Comparison of ENCODE assay signal across 1 cellular context in the genomic region with DNA sequence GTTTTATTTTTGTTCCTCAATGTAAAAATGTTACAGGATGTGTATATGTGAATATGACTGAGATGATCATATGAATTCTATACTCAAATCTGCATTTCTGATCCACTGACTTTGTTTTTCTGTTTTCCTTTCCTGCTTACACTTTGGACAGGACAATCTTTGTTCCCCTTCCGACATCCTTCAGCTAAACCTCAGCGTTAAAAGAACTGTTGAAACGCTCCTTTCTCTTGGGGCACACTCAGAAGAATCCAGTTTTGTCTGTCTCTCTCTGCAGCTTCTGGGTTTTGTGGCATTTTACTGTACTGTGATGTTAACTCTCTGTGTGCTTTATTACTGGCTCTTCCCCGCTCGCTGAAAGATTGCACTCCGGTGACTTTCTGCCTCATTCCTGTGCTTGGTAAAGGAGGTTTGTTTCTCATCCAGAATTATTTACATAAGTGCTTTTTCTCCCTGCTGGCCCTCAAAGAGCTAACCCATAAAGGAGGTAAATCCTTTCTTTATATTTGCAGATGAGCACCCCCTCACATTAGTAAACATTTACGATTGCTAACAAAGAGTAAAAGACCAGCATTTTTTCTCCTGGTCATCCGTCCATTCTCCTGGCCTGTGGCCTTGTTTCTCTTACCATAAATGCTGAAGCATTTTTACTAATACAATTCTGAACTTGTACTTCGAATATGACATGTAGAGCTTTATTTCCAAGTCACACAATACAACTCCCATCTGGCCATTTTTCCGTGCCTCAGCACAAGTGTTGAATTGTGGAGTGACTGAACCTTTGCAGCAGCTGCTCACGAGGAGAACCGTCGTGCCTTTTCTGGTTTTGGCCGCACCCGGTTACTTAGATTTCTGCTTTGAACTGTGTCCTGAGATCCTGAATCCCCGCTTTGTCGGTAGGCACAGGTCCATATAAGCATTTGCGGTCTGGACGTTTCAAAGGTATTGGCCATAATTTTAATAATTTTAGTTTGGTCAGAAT.
TF ChIP-seq lines count a peak whose summit lies in the region.

No MANE protein-coding gene starts in this region.

TF ChIP-seq in HepG2, 621 proteins besides CTCF, POLR2A, EP300 and RAD21 (continued from another document and continues in another):
- TF ChIP-seq ZNF142 (CRISPR knock-in tag; IDR thresholded peaks at IDR 0.05) (no peak), ZNF143 (CRISPR knock-in tag; IDR thresholded peaks at IDR 0.05) (no peak), THYN1 (CRISPR knock-in tag; IDR thresholded peaks at IDR 0.05; ENCODE audit: borderline replicate concordance, low read depth) (no peak), KAT8 (CRISPR knock-in tag; IDR thresholded peaks at IDR 0.05) (no peak; the same call in 1 of the 2 replicates), KLF13 (CRISPR knock-in tag; IDR thresholded peaks at IDR 0.05) (no peak), HOXD1 (CRISPR knock-in tag; IDR thresholded peaks at IDR 0.05) (peak; percentile 84; the same call in 1 of the 2 replicates), CCDC6 (CRISPR knock-in tag; IDR thresholded peaks at IDR 0.05) (peak; percentile 23; the same call in 1 of the 2 replicates), ZBTB37 (CRISPR knock-in tag; IDR thresholded peaks at IDR 0.05) (no peak), MED8 (CRISPR knock-in tag; IDR thresholded peaks at IDR 0.05; ENCODE audit: insufficient replicate concordance) (no peak), ZNF724P (CRISPR knock-in tag; IDR thresholded peaks at IDR 0.05; ENCODE audit: borderline replicate concordance) (no peak), ZNF569 (CRISPR knock-in tag; IDR thresholded peaks at IDR 0.05; ENCODE audit: borderline replicate concordance) (no peak), ZNF383 (CRISPR knock-in tag; IDR thresholded peaks at IDR 0.05; ENCODE audit: borderline replicate concordance) (no peak), SMC3 (IDR thresholded peaks at IDR 0.05; ENCODE audit: low read length) (no peak), ZSCAN21 (CRISPR knock-in tag; IDR thresholded peaks at IDR 0.05; ENCODE audit: borderline replicate concordance) (no peak), IKZF5 (CRISPR knock-in tag; IDR thresholded peaks at IDR 0.05) (peak; percentile 45; the same call in 1 of the 2 replicates), SKIL (CRISPR knock-in tag; IDR thresholded peaks at IDR 0.05; ENCODE audit: borderline replicate concordance) (no peak), SMARCE1 (IDR thresholded peaks at IDR 0.05; ENCODE audit: borderline replicate concordance) (no peak), ZNF703 (CRISPR knock-in tag; IDR thresholded peaks at IDR 0.05; ENCODE audit: borderline replicate concordance) (peak; percentile 80), MXD1 (CRISPR knock-in tag; IDR thresholded peaks at IDR 0.05) (no peak), ZFYVE20 (CRISPR knock-in tag; IDR thresholded peaks at IDR 0.05; ENCODE audit: borderline replicate concordance, low read depth) (no peak), DR1 (CRISPR knock-in tag; IDR thresholded peaks at IDR 0.05) (no peak), ZNF549 (CRISPR knock-in tag; IDR thresholded peaks at IDR 0.05) (no peak), PPARG (CRISPR knock-in tag; conservative IDR thresholded peaks at IDR 0.05) (peak; percentile 97), CBFB (CRISPR knock-in tag; IDR thresholded peaks at IDR 0.05) (no peak), SP140L (CRISPR knock-in tag; IDR thresholded peaks at IDR 0.05; ENCODE audit: borderline replicate concordance) (no peak), ZNF709 (CRISPR knock-in tag; IDR thresholded peaks at IDR 0.05) (no peak), ZNF276 (CRISPR knock-in tag; IDR thresholded peaks at IDR 0.05; ENCODE audit: low read depth) (no peak), ZNF274 (CRISPR knock-in tag; IDR thresholded peaks at IDR 0.05) (no peak), ZNF776 (CRISPR knock-in tag; IDR thresholded peaks at IDR 0.05) (no peak), KMT2B (CRISPR knock-in tag; IDR thresholded peaks at IDR 0.05) (no peak), ZFX (CRISPR knock-in tag; IDR thresholded peaks at IDR 0.05; ENCODE audit: low read depth) (0 out of 2 replicates have a peak, but pooled peaks have one; percentile 25), FOXO4 (CRISPR knock-in tag; conservative IDR thresholded peaks at IDR 0.05) (no peak), ZNF7 (CRISPR knock-in tag; IDR thresholded peaks at IDR 0.05) (no peak)
- TF ChIP-seq, protein P1, sequence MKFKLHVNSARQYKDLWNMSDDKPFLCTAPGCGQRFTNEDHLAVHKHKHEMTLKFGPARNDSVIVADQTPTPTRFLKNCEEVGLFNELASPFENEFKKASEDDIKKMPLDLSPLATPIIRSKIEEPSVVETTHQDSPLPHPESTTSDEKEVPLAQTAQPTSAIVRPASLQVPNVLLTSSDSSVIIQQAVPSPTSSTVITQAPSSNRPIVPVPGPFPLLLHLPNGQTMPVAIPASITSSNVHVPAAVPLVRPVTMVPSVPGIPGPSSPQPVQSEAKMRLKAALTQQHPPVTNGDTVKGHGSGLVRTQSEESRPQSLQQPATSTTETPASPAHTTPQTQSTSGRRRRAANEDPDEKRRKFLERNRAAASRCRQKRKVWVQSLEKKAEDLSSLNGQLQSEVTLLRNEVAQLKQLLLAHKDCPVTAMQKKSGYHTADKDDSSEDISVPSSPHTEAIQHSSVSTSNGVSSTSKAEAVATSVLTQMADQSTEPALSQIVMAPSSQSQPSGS (CRISPR knock-in tag; IDR thresholded peaks at IDR 0.05) = peak; percentile 50; the same call in 1 of the 2 replicates
- TF ChIP-seq, protein P2, sequence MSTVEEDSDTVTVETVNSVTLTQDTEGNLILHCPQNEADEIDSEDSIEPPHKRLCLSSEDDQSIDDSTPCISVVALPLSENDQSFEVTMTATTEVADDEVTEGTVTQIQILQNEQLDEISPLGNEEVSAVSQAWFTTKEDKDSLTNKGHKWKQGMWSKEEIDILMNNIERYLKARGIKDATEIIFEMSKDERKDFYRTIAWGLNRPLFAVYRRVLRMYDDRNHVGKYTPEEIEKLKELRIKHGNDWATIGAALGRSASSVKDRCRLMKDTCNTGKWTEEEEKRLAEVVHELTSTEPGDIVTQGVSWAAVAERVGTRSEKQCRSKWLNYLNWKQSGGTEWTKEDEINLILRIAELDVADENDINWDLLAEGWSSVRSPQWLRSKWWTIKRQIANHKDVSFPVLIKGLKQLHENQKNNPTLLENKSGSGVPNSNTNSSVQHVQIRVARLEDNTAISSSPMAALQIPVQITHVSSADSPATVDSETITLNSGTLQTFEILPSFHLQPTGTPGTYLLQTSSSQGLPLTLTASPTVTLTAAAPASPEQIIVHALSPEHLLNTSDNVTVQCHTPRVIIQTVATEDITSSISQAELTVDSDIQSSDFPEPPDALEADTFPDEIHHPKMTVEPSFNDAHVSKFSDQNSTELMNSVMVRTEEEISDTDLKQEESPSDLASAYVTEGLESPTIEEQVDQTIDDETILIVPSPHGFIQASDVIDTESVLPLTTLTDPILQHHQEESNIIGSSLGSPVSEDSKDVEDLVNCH (CRISPR knock-in tag; IDR thresholded peaks at IDR 0.05) = no peak
